In the genomic region with DNA sequence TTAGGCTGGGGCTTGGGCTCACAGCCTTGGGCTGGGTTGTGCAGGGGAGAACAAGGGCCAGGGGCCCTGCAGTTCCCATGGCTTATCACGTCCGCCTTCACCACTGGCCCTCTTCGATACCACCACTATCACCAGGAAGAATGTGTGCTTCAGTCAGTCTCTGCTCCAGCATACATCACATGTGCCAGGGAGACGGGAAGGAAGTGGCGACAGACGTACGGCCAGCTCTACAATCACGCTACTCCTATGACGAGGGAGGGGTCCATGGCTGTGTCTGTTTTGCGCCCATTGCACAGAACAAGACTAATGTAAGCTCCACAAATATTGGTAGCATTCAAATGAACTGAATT, we compare ENCODE assay signal across 9 cellular contexts.
DNase-seq lines count a peak whose midpoint lies in the region; ATAC-seq and TF ChIP-seq lines count a peak whose summit lies in the region.
"Had no signal": no experiment of that assay in that cellular context is flagged by ENCODE, and none has a peak within 500 bp of the region (broad histone marks: within the 10 kb centered on the region; RNA-seq: fewer than 3 reads in every experiment).

No MANE protein-coding gene starts in this region.

- no peak overlapping the region for H4K91ac ChIP-seq in neuronal stem cell (ENCODE audit: low read depth, low read length, poor library complexity)

- H3K4me2 ChIP-seq in neuronal stem cell (ENCODE audit: insufficient read depth, low read length, poor library complexity, severe bottlenecking), result no peak overlapping the region

- no peak overlapping the region for H3K4ac ChIP-seq in neuronal stem cell (ENCODE audit: low read length)

- H3K9ac ChIP-seq in neuronal stem cell (ENCODE audit: low read depth, low read length, poor library complexity), result no peak overlapping the region

- H2AFZ ChIP-seq in neuronal stem cell (ENCODE audit: low read length), result no peak overlapping the region

- no peak overlapping the region for H2BK12ac ChIP-seq in neuronal stem cell (ENCODE audit: low read length)

- no peak for ATAC-seq in left lobe of liver
- ATAC-seq in naive thymus-derived CD8-positive, alpha-beta T cell, result no peak

- intact Hi-C loops in cardiac septum (cut with DNase I), result loop anchor here (2.0 to 5.0 kb wide), 4 partner anchors 14 to 158 kb away; a partner anchor contains a TSS

- DNase-seq in right atrium auricular region (ENCODE audit: low spot score) (no peak), cardiac septum (ENCODE audit: low spot score) (no peak), endothelial cell (ENCODE audit: low spot score) (no peak), neuronal stem cell (ENCODE audit: low spot score) (no peak), NCI-H526 treated with DMSO at 0.1 percent for 48 hours (lab: John Stamatoyannopoulos, UW) (no peak), left lobe of liver (ENCODE audit: low spot score) (no peak)
- no peak for DNase-seq in activated T-cell treated with anti-CD3 and anti-CD28 coated beads, Interleukin-2, amount 50 U/mL, for 24 hours
- DNase-seq in naive thymus-derived CD8-positive, alpha-beta T cell, result no peak

- H3K27me3 ChIP-seq in right atrium auricular region (no peaks in the 10 kb centered on the region), neuronal stem cell (ENCODE audit: control insufficient read depth in 3 of 3, insufficient read depth in 3 of 3, low read depth in 1 of 3, low read length in 3 of 3) (no peaks in the 10 kb centered on the region)
- H3K27me3 ChIP-seq: testis had no signal

- peaks cover 11% of the 10 kb centered on the region for H3K27me3 Mint-ChIP-seq in endothelial cell (ENCODE audit: unreplicated experiment)
- H3K27me3 Mint-ChIP-seq in activated T-cell treated with anti-CD3 and anti-CD28 coated beads, Interleukin-2, amount 50 U/mL, for 24 hours, result no peaks in the 10 kb centered on the region
- H3K27me3 Mint-ChIP-seq in naive thymus-derived CD8-positive, alpha-beta T cell, result no peaks in the 10 kb centered on the region

- no peak overlapping the region for H3K4me3 ChIP-seq in right atrium auricular region
- no peak overlapping the region for H3K4me3 ChIP-seq in neuronal stem cell (ENCODE audit: low read length in 2 of 2)
- H3K4me3 ChIP-seq: testis had no signal

- H3K23ac ChIP-seq in neuronal stem cell (ENCODE audit: low read depth, low read length, poor library complexity), result no peak overlapping the region

- H4K8ac ChIP-seq in neuronal stem cell (ENCODE audit: low read depth, low read length), result no peak overlapping the region

- H3K18ac ChIP-seq in neuronal stem cell (ENCODE audit: low read length), result no peak overlapping the region

- H3K27ac ChIP-seq in right atrium auricular region (peak overlapping the region; percentile 74 to 86), neuronal stem cell (replicated peaks; ENCODE audit: low read length) (no peak overlapping the region)

- H3K4me1 ChIP-seq in right atrium auricular region (peaks cover 0 to 64% of the 10 kb centered on the region in 2 donors), neuronal stem cell (ENCODE audit: control insufficient read depth in 2 of 2, insufficient read depth in 1 of 2, low read depth in 1 of 2, low read length in 2 of 2) (peaks cover 0 to 2% of the 10 kb centered on the region in 2 donors)

- H3K36me3 ChIP-seq in right atrium auricular region (peaks cover 36% of the 10 kb centered on the region), neuronal stem cell (replicated peaks in 1 of 2; ENCODE audit: control insufficient read depth in 2 of 2, insufficient read depth in 2 of 2, low read length in 2 of 2) (peaks cover 32 to 87% of the 10 kb centered on the region in 2 donors)

- no peaks in the 10 kb centered on the region for H3K9me3 Mint-ChIP-seq in endothelial cell (ENCODE audit: unreplicated experiment)
- no peaks in the 10 kb centered on the region for H3K9me3 Mint-ChIP-seq in activated T-cell treated with anti-CD3 and anti-CD28 coated beads, Interleukin-2, amount 50 U/mL, for 24 hours
- H3K9me3 Mint-ChIP-seq in naive thymus-derived CD8-positive, alpha-beta T cell, result no peaks in the 10 kb centered on the region

- no peaks in the 10 kb centered on the region for H3K9me3 ChIP-seq in right atrium auricular region
- no peaks in the 10 kb centered on the region for H3K9me3 ChIP-seq in neuronal stem cell (replicated peaks in 1 of 2; ENCODE audit: control insufficient read depth in 2 of 2, insufficient read depth in 1 of 2, low read depth in 1 of 2, low read length in 2 of 2)
- H3K9me3 ChIP-seq: testis had no signal

- peaks cover 2% of the 10 kb centered on the region for H3K79me1 ChIP-seq in neuronal stem cell (ENCODE audit: low read depth, low read length)

- H2BK15ac ChIP-seq in neuronal stem cell (ENCODE audit: low read length), result no peak overlapping the region

- H3K4me3 Mint-ChIP-seq in endothelial cell (ENCODE audit: unreplicated experiment), result peak overlapping the region; percentile 47
- H3K4me3 Mint-ChIP-seq in activated T-cell treated with anti-CD3 and anti-CD28 coated beads, Interleukin-2, amount 50 U/mL, for 24 hours, result no peak overlapping the region
- H3K4me3 Mint-ChIP-seq in naive thymus-derived CD8-positive, alpha-beta T cell, result no peak overlapping the region

- WGBS in neuronal stem cell (ENCODE audit: extremely low coverage in 2 of 2, insufficient read length in 2 of 2, insufficient replicate concordance in 1 of 2), 2 donors, result no CpG with 5 or more reads among the region's 10 CpGs

- H3K27ac Mint-ChIP-seq in endothelial cell (ENCODE audit: unreplicated experiment), result no peak overlapping the region
- H3K27ac Mint-ChIP-seq in activated T-cell treated with anti-CD3 and anti-CD28 coated beads, Interleukin-2, amount 50 U/mL, for 24 hours, result no peak overlapping the region
- H3K27ac Mint-ChIP-seq in naive thymus-derived CD8-positive, alpha-beta T cell, result peak overlapping the region in 3 of 10 donors; percentile 13 to 41 (median 37)

- H2BK5ac ChIP-seq in neuronal stem cell (ENCODE audit: low read length), result no peak overlapping the region

- peak overlapping the region; percentile 12 for H3K14ac ChIP-seq in neuronal stem cell (ENCODE audit: low read length)

- POLR2A ChIA-PET in naive thymus-derived CD8-positive, alpha-beta T cell (lab: Charles Lee), result no interaction called here

- peaks cover 12% of the 10 kb centered on the region for H3K4me1 Mint-ChIP-seq in endothelial cell (ENCODE audit: unreplicated experiment)
- H3K4me1 Mint-ChIP-seq in activated T-cell treated with anti-CD3 and anti-CD28 coated beads, Interleukin-2, amount 50 U/mL, for 24 hours (ENCODE audit: low read depth), result no peaks in the 10 kb centered on the region
- H3K4me1 Mint-ChIP-seq in naive thymus-derived CD8-positive, alpha-beta T cell, result peaks cover 0 to 5% (median 1%) of the 10 kb centered on the region in 4 donors

- peaks cover 32% of the 10 kb centered on the region for H3K36me3 Mint-ChIP-seq in endothelial cell (ENCODE audit: low read depth, unreplicated experiment)
- H3K36me3 Mint-ChIP-seq in activated T-cell treated with anti-CD3 and anti-CD28 coated beads, Interleukin-2, amount 50 U/mL, for 24 hours (ENCODE audit: low read depth), result peaks cover 50% of the 10 kb centered on the region
- H3K36me3 Mint-ChIP-seq in naive thymus-derived CD8-positive, alpha-beta T cell, result peaks cover 0 to 50% (median 22%) of the 10 kb centered on the region in 3 donors

- TF ChIP-seq CTCF in right atrium auricular region (IDR thresholded peaks at IDR 0.05) (no peak), endothelial cell (IDR thresholded peaks at IDR 0.05; ENCODE audit: unreplicated experiment) (no peak)

- no peak overlapping the region for H2AK5ac ChIP-seq in neuronal stem cell (ENCODE audit: low read depth, low read length)

- H2BK120ac ChIP-seq in neuronal stem cell (ENCODE audit: low read depth, low read length), result no peak overlapping the region
